ENCODE assay signal across 20 cellular contexts in genomic region chr5:121429761-121430160, GRCh38.
"Had no signal": no experiment of that assay in that cellular context is flagged by ENCODE, and none has a peak within 500 bp of the region (broad histone marks: within the 10 kb centered on the region; RNA-seq: fewer than 3 reads in every experiment).

No MANE protein-coding gene starts in this region.

- DNase-seq: activated CD4-positive, alpha-beta memory T cell treated with anti-CD3 and anti-CD28 coated beads for 36 hours; activated CD4-positive, alpha-beta T cell treated with anti-CD3 and anti-CD28 coated beads for 48 hours; activated naive CD4-positive, alpha-beta T cell treated with anti-CD3 and anti-CD28 coated beads, Interleukin-2, amount 10 ng/mL, durations not matched to agents 7 days and 5 days; activated T-cell treated with anti-CD3 and anti-CD28 coated beads, Interleukin-2, amount 50 U/mL, for 48 hours; dermis blood vessel endothelial cell; effector CD8-positive, alpha-beta T cell; erythroblast; head of caudate nucleus; left ventricle myocardium superior; mammary epithelial cell; natural killer cell; ovary; psoas muscle; stimulated activated CD4-positive, alpha-beta T cell treated with anti-CD3 and anti-CD28 coated beads, Interleukin-12 subunit alpha, Interleukin-12 subunit beta, amount 100 ng/mL, for 4 hours; stimulated activated CD4-positive, alpha-beta T cell treated with anti-CD3 and anti-CD28 coated beads, Interleukin-1b, Interleukin-23, amount 100 ng/mL, for 48 hours; tibial artery had no signal

- ATAC-seq: gastroesophageal sphincter, left ventricle myocardium superior, natural killer cell, psoas muscle had no signal

- H3K4me3 Mint-ChIP-seq: activated CD4-positive, alpha-beta memory T cell treated with anti-CD3 and anti-CD28 coated beads for 36 hours; activated naive CD4-positive, alpha-beta T cell treated with anti-CD3 and anti-CD28 coated beads, Interleukin-2, amount 10 ng/mL, durations not matched to agents 7 days and 5 days; mesothelial cell of epicardium; natural killer cell; stimulated activated naive CD8-positive, alpha-beta T cell treated with anti-CD3 and anti-CD28 coated beads, Interleukin-15, Interleukin-2, amounts not matched to agents 100 ng/mL and 50 ng/mL, for 24 hours; T-helper 1 cell treated with Interleukin-12 subunit alpha and Interleukin-12 subunit beta and Interleukin-4 antibody, amounts not matched to agents 30 μg/mL and 1 μg/mL, for 36 hours had no signal

- H3K27ac Mint-ChIP-seq: activated CD4-positive, alpha-beta memory T cell treated with anti-CD3 and anti-CD28 coated beads for 36 hours; activated naive CD4-positive, alpha-beta T cell treated with anti-CD3 and anti-CD28 coated beads, Interleukin-2, amount 10 ng/mL, durations not matched to agents 7 days and 5 days; mesothelial cell of epicardium; natural killer cell; stimulated activated naive CD8-positive, alpha-beta T cell treated with anti-CD3 and anti-CD28 coated beads, Interleukin-15, Interleukin-2, amounts not matched to agents 100 ng/mL and 50 ng/mL, for 24 hours; T-helper 1 cell treated with Interleukin-12 subunit alpha and Interleukin-12 subunit beta and Interleukin-4 antibody, amounts not matched to agents 30 μg/mL and 1 μg/mL, for 36 hours had no signal

- H3K27me3 Mint-ChIP-seq: activated CD4-positive, alpha-beta memory T cell treated with anti-CD3 and anti-CD28 coated beads for 36 hours; activated naive CD4-positive, alpha-beta T cell treated with anti-CD3 and anti-CD28 coated beads, Interleukin-2, amount 10 ng/mL, durations not matched to agents 7 days and 5 days; stimulated activated naive CD8-positive, alpha-beta T cell treated with anti-CD3 and anti-CD28 coated beads, Interleukin-15, Interleukin-2, amounts not matched to agents 100 ng/mL and 50 ng/mL, for 24 hours had no signal

- H3K4me1 Mint-ChIP-seq: activated naive CD4-positive, alpha-beta T cell treated with anti-CD3 and anti-CD28 coated beads, Interleukin-2, amount 10 ng/mL, durations not matched to agents 7 days and 5 days; natural killer cell had no signal

- H3K36me3 Mint-ChIP-seq: activated CD4-positive, alpha-beta memory T cell treated with anti-CD3 and anti-CD28 coated beads for 36 hours; activated naive CD4-positive, alpha-beta T cell treated with anti-CD3 and anti-CD28 coated beads, Interleukin-2, amount 10 ng/mL, durations not matched to agents 7 days and 5 days; mesothelial cell of epicardium; natural killer cell had no signal

- H3K9me3 Mint-ChIP-seq: stimulated activated naive CD8-positive, alpha-beta T cell treated with anti-CD3 and anti-CD28 coated beads, Interleukin-15, Interleukin-2, amounts not matched to agents 100 ng/mL and 50 ng/mL, for 24 hours had no signal
